Comparison of ENCODE assay signal across 1 cellular context in the genomic region with DNA sequence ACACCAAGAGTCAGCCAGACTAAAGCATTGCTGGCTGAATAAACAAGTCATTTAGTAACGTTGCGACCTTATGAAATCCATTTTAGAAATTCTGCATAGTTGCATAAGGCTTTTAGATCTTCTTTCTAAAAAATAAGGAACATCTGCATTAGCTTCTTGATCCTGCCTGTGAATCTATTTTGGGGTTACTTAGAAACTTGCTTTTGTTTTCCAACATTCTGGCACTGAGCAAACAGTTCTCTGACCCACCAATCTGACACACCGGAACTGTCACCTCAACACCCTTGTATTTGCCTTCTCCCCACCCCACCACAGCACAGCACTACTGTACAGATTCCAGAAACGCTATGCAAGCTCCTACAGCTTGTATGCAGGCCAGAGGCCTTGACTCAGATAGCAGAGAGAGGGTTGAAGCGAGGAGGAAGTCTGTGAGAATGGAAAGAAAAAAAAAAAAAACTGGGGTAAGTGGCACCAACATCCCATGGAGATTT.
TF ChIP-seq lines count a peak whose summit lies in the region.

No MANE protein-coding gene starts in this region.

TF ChIP-seq in HepG2, 621 proteins besides CTCF, POLR2A, EP300 and RAD21 (continued from another document and continues in another):
- TF ChIP-seq TBL1XR1 (IDR thresholded peaks at IDR 0.05; ENCODE audit: borderline replicate concordance, low read length, partially characterized antibody) = no peak
- TF ChIP-seq EHMT2 (IDR thresholded peaks at IDR 0.05; ENCODE audit: borderline replicate concordance, low read depth, low read length) = no peak
- TF ChIP-seq IRX3 (CRISPR knock-in tag; IDR thresholded peaks at IDR 0.05; ENCODE audit: borderline replicate concordance, low read depth) = 0 out of 2 replicates have a peak, but pooled peaks have one; percentile 26
- TF ChIP-seq CBFB (CRISPR knock-in tag; IDR thresholded peaks at IDR 0.05) = no peak
- TF ChIP-seq SP4 (CRISPR knock-in tag; IDR thresholded peaks at IDR 0.05) = no peak
- TF ChIP-seq HHEX (CRISPR knock-in tag; IDR thresholded peaks at IDR 0.05) = peak; percentile 71
- no peak for TF ChIP-seq ZNF205 (CRISPR knock-in tag; IDR thresholded peaks at IDR 0.05)
- no peak for TF ChIP-seq ZFP82 (CRISPR knock-in tag; IDR thresholded peaks at IDR 0.05; ENCODE audit: borderline replicate concordance)
- TF ChIP-seq ATF7 (IDR thresholded peaks at IDR 0.05) = no peak
- no peak; the same call in 1 of the 2 replicates for TF ChIP-seq ATF7 (CRISPR knock-in tag; IDR thresholded peaks at IDR 0.05)
- TF ChIP-seq, protein P1, sequence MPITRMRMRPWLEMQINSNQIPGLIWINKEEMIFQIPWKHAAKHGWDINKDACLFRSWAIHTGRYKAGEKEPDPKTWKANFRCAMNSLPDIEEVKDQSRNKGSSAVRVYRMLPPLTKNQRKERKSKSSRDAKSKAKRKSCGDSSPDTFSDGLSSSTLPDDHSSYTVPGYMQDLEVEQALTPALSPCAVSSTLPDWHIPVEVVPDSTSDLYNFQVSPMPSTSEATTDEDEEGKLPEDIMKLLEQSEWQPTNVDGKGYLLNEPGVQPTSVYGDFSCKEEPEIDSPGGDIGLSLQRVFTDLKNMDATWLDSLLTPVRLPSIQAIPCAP (CRISPR knock-in tag; IDR thresholded peaks at IDR 0.05; ENCODE audit: low read depth) = no peak
- no peak for TF ChIP-seq ZSCAN22 (CRISPR knock-in tag; IDR thresholded peaks at IDR 0.05)
- TF ChIP-seq ZNF572 (CRISPR knock-in tag; IDR thresholded peaks at IDR 0.05) = no peak
- TF ChIP-seq SMAD3 (CRISPR knock-in tag; IDR thresholded peaks at IDR 0.05) = peak; percentile 38; the same call in 1 of the 2 replicates
- no peak for TF ChIP-seq ZNF468 (CRISPR knock-in tag; IDR thresholded peaks at IDR 0.05)
- TF ChIP-seq ZNF180 (CRISPR knock-in tag; IDR thresholded peaks at IDR 0.05; ENCODE audit: borderline replicate concordance, low read depth) = no peak
- TF ChIP-seq, protein P2, sequence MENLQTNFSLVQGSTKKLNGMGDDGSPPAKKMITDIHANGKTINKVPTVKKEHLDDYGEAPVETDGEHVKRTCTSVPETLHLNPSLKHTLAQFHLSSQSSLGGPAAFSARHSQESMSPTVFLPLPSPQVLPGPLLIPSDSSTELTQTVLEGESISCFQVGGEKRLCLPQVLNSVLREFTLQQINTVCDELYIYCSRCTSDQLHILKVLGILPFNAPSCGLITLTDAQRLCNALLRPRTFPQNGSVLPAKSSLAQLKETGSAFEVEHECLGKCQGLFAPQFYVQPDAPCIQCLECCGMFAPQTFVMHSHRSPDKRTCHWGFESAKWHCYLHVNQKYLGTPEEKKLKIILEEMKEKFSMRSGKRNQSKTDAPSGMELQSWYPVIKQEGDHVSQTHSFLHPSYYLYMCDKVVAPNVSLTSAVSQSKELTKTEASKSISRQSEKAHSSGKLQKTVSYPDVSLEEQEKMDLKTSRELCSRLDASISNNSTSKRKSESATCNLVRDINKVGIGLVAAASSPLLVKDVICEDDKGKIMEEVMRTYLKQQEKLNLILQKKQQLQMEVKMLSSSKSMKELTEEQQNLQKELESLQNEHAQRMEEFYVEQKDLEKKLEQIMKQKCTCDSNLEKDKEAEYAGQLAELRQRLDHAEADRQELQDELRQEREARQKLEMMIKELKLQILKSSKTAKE (CRISPR knock-in tag; IDR thresholded peaks at IDR 0.05; ENCODE audit: borderline replicate concordance) = 0 out of 2 replicates have a peak, but pooled peaks have one; percentile 25
- no peak for TF ChIP-seq IKZF4 (CRISPR knock-in tag; IDR thresholded peaks at IDR 0.05; ENCODE audit: borderline replicate concordance, low read depth, not compliant biosample characterization)
- no peak for TF ChIP-seq REXO4 (CRISPR knock-in tag; IDR thresholded peaks at IDR 0.05; ENCODE audit: borderline replicate concordance)
- TF ChIP-seq, protein P3, sequence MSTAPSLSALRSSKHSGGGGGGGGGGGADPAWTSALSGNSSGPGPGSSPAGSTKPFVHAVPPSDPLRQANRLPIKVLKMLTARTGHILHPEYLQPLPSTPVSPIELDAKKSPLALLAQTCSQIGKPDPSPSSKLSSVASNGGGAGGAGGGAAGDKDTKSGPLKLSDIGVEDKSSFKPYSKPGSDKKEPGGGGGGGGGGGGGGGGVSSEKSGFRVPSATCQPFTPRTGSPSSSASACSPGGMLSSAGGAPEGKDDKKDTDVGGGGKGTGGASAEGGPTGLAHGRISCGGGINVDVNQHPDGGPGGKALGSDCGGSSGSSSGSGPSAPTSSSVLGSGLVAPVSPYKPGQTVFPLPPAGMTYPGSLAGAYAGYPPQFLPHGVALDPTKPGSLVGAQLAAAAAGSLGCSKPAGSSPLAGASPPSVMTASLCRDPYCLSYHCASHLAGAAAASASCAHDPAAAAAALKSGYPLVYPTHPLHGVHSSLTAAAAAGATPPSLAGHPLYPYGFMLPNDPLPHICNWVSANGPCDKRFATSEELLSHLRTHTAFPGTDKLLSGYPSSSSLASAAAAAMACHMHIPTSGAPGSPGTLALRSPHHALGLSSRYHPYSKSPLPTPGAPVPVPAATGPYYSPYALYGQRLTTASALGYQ (CRISPR knock-in tag; IDR thresholded peaks at IDR 0.05) = peak; percentile 67; the same call in 1 of the 2 replicates
- no peak for TF ChIP-seq ZNF33B (CRISPR knock-in tag; IDR thresholded peaks at IDR 0.05)
- no peak for TF ChIP-seq DR1 (CRISPR knock-in tag; IDR thresholded peaks at IDR 0.05)
- TF ChIP-seq YEATS4 (CRISPR knock-in tag; IDR thresholded peaks at IDR 0.05; ENCODE audit: borderline replicate concordance) = no peak; the same call in 1 of the 2 replicates
- TF ChIP-seq, protein P4, sequence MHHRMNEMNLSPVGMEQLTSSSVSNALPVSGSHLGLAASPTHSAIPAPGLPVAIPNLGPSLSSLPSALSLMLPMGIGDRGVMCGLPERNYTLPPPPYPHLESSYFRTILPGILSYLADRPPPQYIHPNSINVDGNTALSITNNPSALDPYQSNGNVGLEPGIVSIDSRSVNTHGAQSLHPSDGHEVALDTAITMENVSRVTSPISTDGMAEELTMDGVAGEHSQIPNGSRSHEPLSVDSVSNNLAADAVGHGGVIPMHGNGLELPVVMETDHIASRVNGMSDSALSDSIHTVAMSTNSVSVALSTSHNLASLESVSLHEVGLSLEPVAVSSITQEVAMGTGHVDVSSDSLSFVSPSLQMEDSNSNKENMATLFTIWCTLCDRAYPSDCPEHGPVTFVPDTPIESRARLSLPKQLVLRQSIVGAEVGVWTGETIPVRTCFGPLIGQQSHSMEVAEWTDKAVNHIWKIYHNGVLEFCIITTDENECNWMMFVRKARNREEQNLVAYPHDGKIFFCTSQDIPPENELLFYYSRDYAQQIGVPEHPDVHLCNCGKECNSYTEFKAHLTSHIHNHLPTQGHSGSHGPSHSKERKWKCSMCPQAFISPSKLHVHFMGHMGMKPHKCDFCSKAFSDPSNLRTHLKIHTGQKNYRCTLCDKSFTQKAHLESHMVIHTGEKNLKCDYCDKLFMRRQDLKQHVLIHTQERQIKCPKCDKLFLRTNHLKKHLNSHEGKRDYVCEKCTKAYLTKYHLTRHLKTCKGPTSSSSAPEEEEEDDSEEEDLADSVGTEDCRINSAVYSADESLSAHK (CRISPR knock-in tag; IDR thresholded peaks at IDR 0.05; ENCODE audit: borderline replicate concordance) = no peak
- no peak for TF ChIP-seq ZNF703 (CRISPR knock-in tag; IDR thresholded peaks at IDR 0.05; ENCODE audit: borderline replicate concordance)
- TF ChIP-seq, protein P5, sequence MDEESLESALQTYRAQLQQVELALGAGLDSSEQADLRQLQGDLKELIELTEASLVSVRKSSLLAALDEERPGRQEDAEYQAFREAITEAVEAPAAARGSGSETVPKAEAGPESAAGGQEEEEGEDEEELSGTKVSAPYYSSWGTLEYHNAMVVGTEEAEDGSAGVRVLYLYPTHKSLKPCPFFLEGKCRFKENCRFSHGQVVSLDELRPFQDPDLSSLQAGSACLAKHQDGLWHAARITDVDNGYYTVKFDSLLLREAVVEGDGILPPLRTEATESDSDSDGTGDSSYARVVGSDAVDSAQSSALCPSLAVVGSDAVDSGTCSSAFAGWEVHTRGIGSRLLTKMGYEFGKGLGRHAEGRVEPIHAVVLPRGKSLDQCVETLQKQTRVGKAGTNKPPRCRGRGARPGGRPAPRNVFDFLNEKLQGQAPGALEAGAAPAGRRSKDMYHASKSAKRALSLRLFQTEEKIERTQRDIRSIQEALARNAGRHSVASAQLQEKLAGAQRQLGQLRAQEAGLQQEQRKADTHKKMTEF (CRISPR knock-in tag; IDR thresholded peaks at IDR 0.05) = peak; percentile 75; the same call in 1 of the 2 replicates
- no peak for TF ChIP-seq TCF7L2 (IDR thresholded peaks at IDR 0.05; ENCODE audit: low read depth, low read length)
- TF ChIP-seq PPARG (CRISPR knock-in tag; conservative IDR thresholded peaks at IDR 0.05) = peak; percentile 95
- no peak for TF ChIP-seq RELA (CRISPR knock-in tag; IDR thresholded peaks at IDR 0.05)
- TF ChIP-seq ZNF768 (CRISPR knock-in tag; IDR thresholded peaks at IDR 0.05) = no peak
- TF ChIP-seq, protein P6, sequence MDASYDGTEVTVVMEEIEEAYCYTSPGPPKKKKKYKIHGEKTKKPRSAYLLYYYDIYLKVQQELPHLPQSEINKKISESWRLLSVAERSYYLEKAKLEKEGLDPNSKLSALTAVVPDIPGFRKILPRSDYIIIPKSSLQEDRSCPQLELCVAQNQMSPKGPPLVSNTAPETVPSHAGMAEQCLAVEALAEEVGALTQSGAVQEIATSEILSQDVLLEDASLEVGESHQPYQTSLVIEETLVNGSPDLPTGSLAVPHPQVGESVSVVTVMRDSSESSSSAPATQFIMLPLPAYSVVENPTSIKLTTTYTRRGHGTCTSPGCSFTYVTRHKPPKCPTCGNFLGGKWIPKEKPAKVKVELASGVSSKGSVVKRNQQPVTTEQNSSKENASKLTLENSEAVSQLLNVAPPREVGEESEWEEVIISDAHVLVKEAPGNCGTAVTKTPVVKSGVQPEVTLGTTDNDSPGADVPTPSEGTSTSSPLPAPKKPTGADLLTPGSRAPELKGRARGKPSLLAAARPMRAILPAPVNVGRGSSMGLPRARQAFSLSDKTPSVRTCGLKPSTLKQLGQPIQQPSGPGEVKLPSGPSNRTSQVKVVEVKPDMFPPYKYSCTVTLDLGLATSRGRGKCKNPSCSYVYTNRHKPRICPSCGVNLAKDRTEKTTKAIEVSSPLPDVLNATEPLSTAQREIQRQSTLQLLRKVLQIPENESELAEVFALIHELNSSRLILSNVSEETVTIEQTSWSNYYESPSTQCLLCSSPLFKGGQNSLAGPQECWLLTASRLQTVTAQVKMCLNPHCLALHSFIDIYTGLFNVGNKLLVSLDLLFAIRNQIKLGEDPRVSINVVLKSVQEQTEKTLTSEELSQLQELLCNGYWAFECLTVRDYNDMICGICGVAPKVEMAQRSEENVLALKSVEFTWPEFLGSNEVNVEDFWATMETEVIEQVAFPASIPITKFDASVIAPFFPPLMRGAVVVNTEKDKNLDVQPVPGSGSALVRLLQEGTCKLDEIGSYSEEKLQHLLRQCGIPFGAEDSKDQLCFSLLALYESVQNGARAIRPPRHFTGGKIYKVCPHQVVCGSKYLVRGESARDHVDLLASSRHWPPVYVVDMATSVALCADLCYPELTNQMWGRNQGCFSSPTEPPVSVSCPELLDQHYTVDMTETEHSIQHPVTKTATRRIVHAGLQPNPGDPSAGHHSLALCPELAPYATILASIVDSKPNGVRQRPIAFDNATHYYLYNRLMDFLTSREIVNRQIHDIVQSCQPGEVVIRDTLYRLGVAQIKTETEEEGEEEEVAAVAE (CRISPR knock-in tag; IDR thresholded peaks at IDR 0.05; ENCODE audit: borderline replicate concordance) = peak; percentile 87
- TF ChIP-seq ZNF878 (CRISPR knock-in tag; IDR thresholded peaks at IDR 0.05) = peak; percentile 83; the same call in 1 of the 2 replicates
- 0 out of 2 replicates have a peak, but pooled peaks have one; percentile 42 for TF ChIP-seq ZSCAN20 (CRISPR knock-in tag; IDR thresholded peaks at IDR 0.05; ENCODE audit: borderline replicate concordance)
- TF ChIP-seq ISL2 (CRISPR knock-in tag; IDR thresholded peaks at IDR 0.05) = no peak
- TF ChIP-seq ATF1 (CRISPR knock-in tag; IDR thresholded peaks at IDR 0.05) = 0 out of 2 replicates have a peak, but pooled peaks have one; percentile 18
- TF ChIP-seq, protein P7, sequence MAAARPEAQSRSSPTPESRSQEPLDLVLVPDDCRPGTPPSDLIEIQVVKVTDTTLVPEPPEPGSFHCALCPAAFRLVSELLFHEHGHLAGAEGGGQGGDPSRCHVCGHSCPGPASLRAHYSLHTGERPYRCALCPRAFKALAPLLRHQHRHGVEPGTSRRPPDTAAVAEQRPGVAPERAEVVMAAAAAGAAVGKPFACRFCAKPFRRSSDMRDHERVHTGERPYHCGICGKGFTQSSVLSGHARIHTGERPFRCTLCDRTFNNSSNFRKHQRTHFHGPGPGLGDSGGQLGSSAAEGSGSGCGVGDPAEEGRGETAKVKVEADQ (CRISPR knock-in tag; IDR thresholded peaks at IDR 0.05; ENCODE audit: borderline replicate concordance) = no peak
- TF ChIP-seq, protein P8, sequence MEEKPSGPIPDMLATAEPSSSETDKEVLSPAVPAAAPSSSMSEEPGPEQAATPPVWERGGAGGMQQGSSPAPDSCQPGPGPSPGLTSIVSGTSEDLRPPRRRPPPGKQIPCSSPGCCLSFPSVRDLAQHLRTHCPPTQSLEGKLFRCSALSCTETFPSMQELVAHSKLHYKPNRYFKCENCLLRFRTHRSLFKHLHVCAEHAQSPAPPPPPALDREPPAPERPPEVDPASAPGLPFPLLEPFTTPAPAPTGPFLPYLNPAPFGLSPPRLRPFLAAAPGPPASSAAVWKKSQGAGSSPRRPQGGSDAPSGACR (CRISPR knock-in tag; IDR thresholded peaks at IDR 0.05) = peak; percentile 55; the same call in 1 of the 2 replicates
- no peak for TF ChIP-seq YY1 (IDR thresholded peaks at IDR 0.05; ENCODE audit: insufficient read depth, insufficient replicate concordance, low read depth, low read length)
- TF ChIP-seq ZSCAN9 (CRISPR knock-in tag; IDR thresholded peaks at IDR 0.05; ENCODE audit: borderline replicate concordance) = peak; percentile 83; the same call in 1 of the 2 replicates
- TF ChIP-seq ZNF101 (CRISPR knock-in tag; IDR thresholded peaks at IDR 0.05; ENCODE audit: borderline replicate concordance, low read depth) = no peak
- TF ChIP-seq ZC3H13 (CRISPR knock-in tag; IDR thresholded peaks at IDR 0.05) = no peak
- TF ChIP-seq, protein P9, sequence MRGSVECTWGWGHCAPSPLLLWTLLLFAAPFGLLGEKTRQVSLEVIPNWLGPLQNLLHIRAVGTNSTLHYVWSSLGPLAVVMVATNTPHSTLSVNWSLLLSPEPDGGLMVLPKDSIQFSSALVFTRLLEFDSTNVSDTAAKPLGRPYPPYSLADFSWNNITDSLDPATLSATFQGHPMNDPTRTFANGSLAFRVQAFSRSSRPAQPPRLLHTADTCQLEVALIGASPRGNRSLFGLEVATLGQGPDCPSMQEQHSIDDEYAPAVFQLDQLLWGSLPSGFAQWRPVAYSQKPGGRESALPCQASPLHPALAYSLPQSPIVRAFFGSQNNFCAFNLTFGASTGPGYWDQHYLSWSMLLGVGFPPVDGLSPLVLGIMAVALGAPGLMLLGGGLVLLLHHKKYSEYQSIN (CRISPR knock-in tag; IDR thresholded peaks at IDR 0.05; ENCODE audit: borderline replicate concordance) = no peak
- TF ChIP-seq RCOR2 (CRISPR knock-in tag; IDR thresholded peaks at IDR 0.05) = peak; percentile 56; the same call in 1 of the 2 replicates
- TF ChIP-seq WIZ (CRISPR knock-in tag; IDR thresholded peaks at IDR 0.05) = no peak
- TF ChIP-seq HOXA3 (CRISPR knock-in tag; IDR thresholded peaks at IDR 0.05) = peak; percentile 79
- TF ChIP-seq NFYB (CRISPR knock-in tag; IDR thresholded peaks at IDR 0.05) = no peak
